In genomic region chr14:38808734-38809455, GRCh38 we compare ENCODE assay signal across 13 cellular contexts.
DNase-seq lines count a peak whose midpoint lies in the region; ATAC-seq and TF ChIP-seq lines count a peak whose summit lies in the region.
"Had no signal": no experiment of that assay in that cellular context is flagged by ENCODE, and none has a peak within 500 bp of the region (broad histone marks: within the 10 kb centered on the region; RNA-seq: fewer than 3 reads in every experiment).

No MANE protein-coding gene starts in this region.

- H3K4me1 ChIP-seq in H9 (ENCODE audit: insufficient read depth, low read length) (no peaks in the 10 kb centered on the region), RWPE2 (ENCODE audit: insufficient read depth, poor library complexity, severe bottlenecking) (no peaks in the 10 kb centered on the region), mesenchymal stem cell (ENCODE audit: control insufficient read depth, insufficient read depth, low read depth, low read length) (no peaks in the 10 kb centered on the region)
- H3K4me1 ChIP-seq: lower lobe of right lung, pancreas had no signal

- H2BK120ac ChIP-seq in H9 (ENCODE audit: low read depth, low read length, poor library complexity, severe bottlenecking) (no peak overlapping the region), mesenchymal stem cell (ENCODE audit: low read depth, low read length) (no peak overlapping the region)

- H4K8ac ChIP-seq in H9 (replicated peaks; ENCODE audit: insufficient read length, low read depth, low read length) (no peak overlapping the region), mesenchymal stem cell (ENCODE audit: low read length) (peak overlapping the region; percentile 64)

- peaks cover 0 to 21% (median 6%) of the 10 kb centered on the region in 3 experiments; a peak in 4 of 7 replicates for H3K36me3 Mint-ChIP-seq in H9 (ENCODE audit: insufficient read depth in 1 of 3, low read depth in 3 of 3)

- no peak overlapping the region for H3T11ph ChIP-seq in H9 (ENCODE audit: low read length)

- no peak overlapping the region for H3K4me3 Mint-ChIP-seq in H9

- no peak overlapping the region for H3K4me2 ChIP-seq in H9 (ENCODE audit: insufficient read depth, insufficient read length, low read length)
- no peak overlapping the region for H3K4me2 ChIP-seq in mesenchymal stem cell (ENCODE audit: low read length, poor library complexity, severe bottlenecking)

- H3K36me3 ChIP-seq in RWPE2 (ENCODE audit: low read depth) (no peaks in the 10 kb centered on the region), mesenchymal stem cell (ENCODE audit: control insufficient read depth in 1 of 2, insufficient read depth in 2 of 2, low read depth in 1 of 2, low read length in 2 of 2) (no peaks in the 10 kb centered on the region)
- H3K36me3 ChIP-seq: lower lobe of right lung, pancreas had no signal

- H3K4me1 Mint-ChIP-seq in H9, result peaks cover 7 to 9% of the 10 kb centered on the region in 2 experiments; a peak in 2 of 4 replicates

- H3K23me2 ChIP-seq in H9 (ENCODE audit: insufficient read length, low read depth, low read length, poor library complexity, severe bottlenecking), result no peaks in the 10 kb centered on the region

- no peaks in the 10 kb centered on the region for H4K20me1 ChIP-seq in H9 (ENCODE audit: control insufficient read depth, insufficient read depth, insufficient read length)

- H3K9me3 ChIP-seq in H9 (ENCODE audit: control insufficient read depth, low read depth, low read length), result no peaks in the 10 kb centered on the region
- no peaks in the 10 kb centered on the region for H3K9me3 ChIP-seq in RWPE2 (ENCODE audit: severe bottlenecking)
- no peaks in the 10 kb centered on the region for H3K9me3 ChIP-seq in mesenchymal stem cell (ENCODE audit: control insufficient read depth, low read length)
- H3K9me3 ChIP-seq: lower lobe of right lung, pancreas had no signal

- no peak overlapping the region for H2BK5ac ChIP-seq in H9 (ENCODE audit: insufficient read length, low read length)
- H2BK5ac ChIP-seq in mesenchymal stem cell (ENCODE audit: low read depth, low read length, poor library complexity, severe bottlenecking), result no peak overlapping the region

- H3K4me3 ChIP-seq in RWPE2 (ENCODE audit: severe bottlenecking) (no peak overlapping the region), mesenchymal stem cell (ENCODE audit: insufficient read depth in 1 of 2, low read depth in 1 of 2, low read length in 2 of 2) (no peak overlapping the region)
- H3K4me3 ChIP-seq: lower lobe of right lung, pancreas had no signal

- H2AFZ ChIP-seq in H9 (ENCODE audit: low read length), result no peak overlapping the region
- H2AFZ ChIP-seq in mesenchymal stem cell (ENCODE audit: low read depth, low read length), result no peak overlapping the region

- DNase-seq in DMS53 (lab: John Stamatoyannopoulos, UW) (peak; percentile 67), H9 (peak; percentile 32), RWPE2 (ENCODE audit: low spot score) (peak; percentile 47), mesenchymal stem cell (no peak), NOMO-1 treated with DMSO at 0.1 percent for 48 hours (lab: John Stamatoyannopoulos, UW; ENCODE audit: unreplicated experiment) (no peak), sciatic nerve (ENCODE audit: low spot score) (no peak), left lobe of liver (ENCODE audit: low spot score) (no peak)
- DNase-seq: amniotic stem cell; lower lobe of right lung; NCI-H1436; pancreas; stimulated activated naive CD4-positive, alpha-beta T cell treated with Interleukin-2 at 50 U/mL for 16 hours had no signal

- peak; percentile 63 for ATAC-seq in RWPE2 (ENCODE audit: low read depth)
- ATAC-seq in sciatic nerve, result no peak
- ATAC-seq in left lobe of liver, result no peak
- no peak for ATAC-seq in GM21528 (IDR thresholded peaks at IDR 0.05; ENCODE audit: low FRiP score, unreplicated experiment)
- ATAC-seq: lower lobe of right lung had no signal

- no peak overlapping the region for H3K9ac ChIP-seq in H9 (ENCODE audit: extremely low read depth, insufficient read length, low read length)
- no peak overlapping the region for H3K9ac ChIP-seq in mesenchymal stem cell (ENCODE audit: low read length)

- H2BK20ac ChIP-seq in H9 (ENCODE audit: low read depth, low read length, poor library complexity, severe bottlenecking), result no peak overlapping the region

- H4K91ac ChIP-seq in H9 (ENCODE audit: insufficient read length, low read depth, low read length), result no peak overlapping the region
- no peak overlapping the region for H4K91ac ChIP-seq in mesenchymal stem cell (ENCODE audit: low read length)

- H3K79me1 ChIP-seq in H9 (ENCODE audit: insufficient read depth, low read depth, low read length, poor library complexity, severe bottlenecking) (no peaks in the 10 kb centered on the region), mesenchymal stem cell (replicated peaks; ENCODE audit: low read length, poor library complexity, severe bottlenecking) (no peaks in the 10 kb centered on the region)

- intact Hi-C loops in sciatic nerve (cut with DNase I), result no loop called here

- no peak overlapping the region for H3K56ac ChIP-seq in H9 (ENCODE audit: insufficient read length, low read depth, low read length)

- H2BK12ac ChIP-seq in H9 (ENCODE audit: insufficient read length, low read depth, low read length) (no peak overlapping the region), mesenchymal stem cell (ENCODE audit: low read length in 2 of 2) (no peak overlapping the region)

- H3K79me2 ChIP-seq in H9 (ENCODE audit: insufficient read depth, low read length), result no peaks in the 10 kb centered on the region

- TF ChIP-seq CTCF in H9 (conservative IDR thresholded peaks at IDR 0.05) (peak; percentile 61), RWPE2 (IDR thresholded peaks at IDR 0.05; ENCODE audit: poor library complexity, severe bottlenecking) (peak; percentile 10)

- no peak overlapping the region for H3K23ac ChIP-seq in H9 (ENCODE audit: insufficient read length, low read depth, low read length)
- H3K23ac ChIP-seq in mesenchymal stem cell (ENCODE audit: low read length in 2 of 2), result no peak overlapping the region

- no peak overlapping the region for H3K27ac ChIP-seq in H9 (ENCODE audit: insufficient read length, low read depth, low read length)
- no peak overlapping the region for H3K27ac ChIP-seq in RWPE2 (ENCODE audit: poor library complexity, severe bottlenecking)
- H3K27ac ChIP-seq in mesenchymal stem cell (ENCODE audit: low read length, poor library complexity, severe bottlenecking), result no peak overlapping the region
- H3K27ac ChIP-seq: lower lobe of right lung, pancreas had no signal

- H2BK15ac ChIP-seq in H9 (ENCODE audit: low read depth, low read length), result no peak overlapping the region
- no peak overlapping the region for H2BK15ac ChIP-seq in mesenchymal stem cell (ENCODE audit: low read depth, poor library complexity, severe bottlenecking)

- H3K9me3 Mint-ChIP-seq in H9, result peaks cover 26 to 28% of the 10 kb centered on the region in 2 experiments

- H2AK5ac ChIP-seq in H9 (ENCODE audit: insufficient read length, low read length) (no peak overlapping the region), mesenchymal stem cell (ENCODE audit: low read length, severe bottlenecking) (no peak overlapping the region)

- no peaks in the 10 kb centered on the region for H3K27me3 Mint-ChIP-seq in H9 (ENCODE audit: low read depth)

- H3K18ac ChIP-seq in H9 (ENCODE audit: insufficient read length, low read depth, low read length) (no peak overlapping the region), mesenchymal stem cell (ENCODE audit: low read depth in 1 of 2, low read length in 2 of 2) (no peak overlapping the region)

- H3K27me3 ChIP-seq in H9 (ENCODE audit: insufficient read depth, low read length), result no peaks in the 10 kb centered on the region
- H3K27me3 ChIP-seq in RWPE2 (ENCODE audit: insufficient read depth, poor library complexity, severe bottlenecking), result peaks cover 7% of the 10 kb centered on the region
- H3K27me3 ChIP-seq in mesenchymal stem cell (ENCODE audit: control insufficient read depth in 1 of 2, insufficient read depth in 1 of 2, low read length in 2 of 2), result no peaks in the 10 kb centered on the region
- H3K27me3 ChIP-seq: pancreas had no signal

- H3K14ac ChIP-seq in H9 (ENCODE audit: insufficient read depth, low read length) (no peak overlapping the region; the same call in 1 of the 2 replicates), mesenchymal stem cell (ENCODE audit: low read length in 2 of 2) (no peak overlapping the region)

- H3K4ac ChIP-seq in H9 (ENCODE audit: low read depth, low read length) (no peak overlapping the region), mesenchymal stem cell (ENCODE audit: low read depth in 1 of 2, low read length in 2 of 2) (no peak overlapping the region)

- no CpG with 5 or more reads among the region's 7 CpGs for WGBS in H9 (ENCODE audit: extremely low coverage, insufficient read length, low lambda C conversion rate)
- 71% methylated on average over 7 of the region's 7 CpGs for WGBS in mesenchymal stem cell

- H3K27ac Mint-ChIP-seq in H9, result peak overlapping the region; percentile 31 to 84 (median 81); a peak in 3 of 7 replicates

- no peak overlapping the region for H4K5ac ChIP-seq in H9 (ENCODE audit: insufficient read length, low read depth, low read length)

Comparison
In these comparisons a context has a peak if more than half of its experiments do, and no peak if none do; other contexts are left out.
1. DNase-seq: peak in DMS53 (single experiment), H9 (single experiment) and RWPE2 (single experiment); none in mesenchymal stem cell (single experiment), NOMO-1 treated with DMSO at 0.1 percent for 48 hours (single experiment), sciatic nerve (single experiment) and left lobe of liver (single experiment).